ENCODE assay signal across 13 cellular contexts in genomic region chr9:19104528-19105282, GRCh38. TPM values are rescaled to one million over a fixed set of nuclear protein-coding genes. Genes with fewer than 3 reads are reported as not detected.
DNase-seq lines count a peak whose midpoint lies in the region; ATAC-seq and TF ChIP-seq lines count a peak whose summit lies in the region.
"Had no signal": no experiment of that assay in that cellular context is flagged by ENCODE, and none has a peak within 500 bp of the region (broad histone marks: within the 10 kb centered on the region; RNA-seq: fewer than 3 reads in every experiment).

No MANE protein-coding gene starts in this region.

- peak in 2 of 4 donors; percentile 4 to 20 for TF ChIP-seq EP300 in sigmoid colon (IDR thresholded peaks at IDR 0.05)

- peaks cover 30% of the 10 kb centered on the region for H3K79me2 ChIP-seq in PC-3 (ENCODE audit: low read length)

- no peak overlapping the region for H3K4me2 ChIP-seq in PC-3 (ENCODE audit: low read length)

- ATAC-seq in PC-3 (0 out of 2 replicates have a peak, but pooled peaks have one; percentile 6), GM19455 (IDR thresholded peaks at IDR 0.05; ENCODE audit: unreplicated experiment) (no peak)
- ATAC-seq: esophagus mucosa had no signal

- H3K27me3 ChIP-seq in HAP-1 (ENCODE audit: low read depth) (no peaks in the 10 kb centered on the region), PC-3 (ENCODE audit: low read length) (no peaks in the 10 kb centered on the region), sigmoid colon (no peaks in the 10 kb centered on the region)

- POLR2A ChIA-PET in PC-3 (lab: Charles Lee; ENCODE audit: unreplicated experiment), result no interaction called here

- no peaks in the 10 kb centered on the region for H3F3A ChIP-seq in PC-3 (ENCODE audit: low read length, unreplicated experiment)

- peak overlapping the region; percentile 26; the same call in 1 of the 2 replicates for H2AFZ ChIP-seq in PC-3 (ENCODE audit: low read length)

- TF ChIP-seq CTCF in PC-3 (conservative IDR thresholded peaks at IDR 0.05; ENCODE audit: low read depth, low read length) (no peak), sigmoid colon (IDR thresholded peaks at IDR 0.05) (no peak)

- in situ Hi-C loops in HAP-1 (cut with MboI; ENCODE audit: low sequenced_read_pairs), result no loop called here

- H3K4me3 ChIP-seq in HAP-1, result no peak overlapping the region
- H3K4me3 ChIP-seq in PC-3 (ENCODE audit: low read length), result no peak overlapping the region
- H3K4me3 ChIP-seq in sigmoid colon, result peak overlapping the region in 1 of 4 donors; percentile 0
- H3K4me3 ChIP-seq: thoracic aorta had no signal

- CTCF ChIA-PET in PC-3 (lab: Charles Lee), result no interaction called here

- no TSS peak for BruUV-seq in PC-3 (replicated peaks; lab: Mats Ljungman, UMichigan)

- WGBS in sigmoid colon, 2 donors, result 24 to 56% methylated on average over 13 of the region's 13 CpGs

- intact Hi-C loops in PC-3 (cut with micrococcal nuclease), result loop anchor here (5.0 to 10.0 kb wide), 2 partner anchors 68 to 130 kb away; partner anchors contain the start of gene DENND4C
- intact Hi-C loops in sigmoid colon (cut with DNase I), result loop anchor here (1.0 to 5.0 kb wide), 4 partner anchors 22 to 353 kb away; partner anchors contain the start of genes DENND4C and RPS6

- no peaks in the 10 kb centered on the region for H3K9me2 ChIP-seq in PC-3 (replicated peaks; ENCODE audit: low read length)

- H3K9ac ChIP-seq in PC-3 (ENCODE audit: low read length), result no peak overlapping the region

- H4K20me1 ChIP-seq in PC-3 (ENCODE audit: low read length), result peaks cover 7% of the 10 kb centered on the region; the same call in 1 of the 2 replicates

- H3K4me1 ChIP-seq in HAP-1 (peaks cover 34% of the 10 kb centered on the region), PC-3 (ENCODE audit: insufficient read depth, low read length) (peaks cover 7% of the 10 kb centered on the region; the same call in 1 of the 2 replicates), sigmoid colon (peaks cover 0 to 36% (median 27%) of the 10 kb centered on the region in 4 donors)

- H3K27ac ChIP-seq in PC-3 (ENCODE audit: low read length) (no peak overlapping the region), sigmoid colon (peak overlapping the region in 3 of 4 donors; percentile 70 to 89 (median 75))
- H3K27ac ChIP-seq: thoracic aorta had no signal

- H3K9me3 ChIP-seq in HAP-1 (no peaks in the 10 kb centered on the region), PC-3 (ENCODE audit: low read length) (no peaks in the 10 kb centered on the region), sigmoid colon (no peaks in the 10 kb centered on the region)
- H3K9me3 ChIP-seq: thoracic aorta had no signal

- DNase-seq in HAP-1 (ENCODE audit: low spot score in 2 of 2), result peak; percentile 79 to 98
- no peak for DNase-seq in PC-3
- DNase-seq in foreskin melanocyte, result peak; percentile 73
- DNase-seq in sigmoid colon, result no peak
- DNase-seq in stimulated activated CD8-positive, alpha-beta memory T cell treated with anti-CD3 and anti-CD28 coated beads, Interleukin-4, amount 100 ng/mL, for 48 hours, result no peak
- no peak for DNase-seq in kidney glomerular epithelial cell (lab: John Stamatoyannopoulos, UW)
- DNase-seq: activated effector memory CD4-positive, alpha-beta T cell treated with anti-CD3 and anti-CD28 coated beads, Interleukin-2, amount 50 U/mL, for 16 hours; central memory CD4-positive, alpha-beta T cell; DMS 273 treated with DMSO at 0.1 percent for 48 hours; T-helper 2 cell had no signal

- H3K36me3 ChIP-seq in HAP-1 (replicated peaks) (peaks cover 8% of the 10 kb centered on the region), PC-3 (ENCODE audit: low read depth, low read length) (no peaks in the 10 kb centered on the region), sigmoid colon (peaks cover 0 to 4% (median 0%) of the 10 kb centered on the region in 4 donors)
- H3K36me3 ChIP-seq: thoracic aorta had no signal

- TF ChIP-seq POLR2A in sigmoid colon (IDR thresholded peaks at IDR 0.05), result no peak

RNA-seq across cellular contexts. Expression of gene HAUS6, which starts 2.0 kb away (rescaled TPM):
- total RNA-seq in PC-3 (2014; rRNA removed) (12.3 and 14.4 TPM in 2 replicates), sigmoid colon (10 to 100 TPM in 1 of 4 donors, 1 to 10 TPM in 3; 6.9 to 12.5 (median 7.8) TPM)
- 1 to 10 TPM; 1.2 to 5.2 (median 2.5) TPM for polyA plus RNA-seq in sigmoid colon

RNA-seq across cellular contexts. Expression of gene PLIN2, which starts 22.6 kb away (rescaled TPM):
- total RNA-seq in PC-3 (2014; rRNA removed) (27.8 and 30.2 TPM in 2 replicates), sigmoid colon (100 to 1,000 TPM in 1 of 4 donors, 10 to 100 TPM in 3; 38.6 to 189 (median 54.4) TPM)
- 100 to 1,000 TPM in 1 of 3 donors, 10 to 100 TPM in 2; 68.4 to 161 (median 81.7) TPM for polyA plus RNA-seq in sigmoid colon

RNA-seq across cellular contexts. Expression of gene RRAGA, which starts 55.5 kb away (rescaled TPM):
- total RNA-seq in PC-3 (2014; rRNA removed), result 13.0 and 16.8 TPM in 2 replicates
- 10 to 100 TPM; 53.4 to 65.2 (median 59.9) TPM for total RNA-seq in sigmoid colon
- polyA plus RNA-seq in sigmoid colon, result 10 to 100 TPM; 55.9 to 79.8 (median 66.0) TPM

Comparison
In these comparisons a context has a peak if more than half of its experiments do, and no peak if none do; other contexts are left out.
1. DNase-seq: peak in HAP-1 (2 of 2) and foreskin melanocyte (single experiment); none in PC-3 (single experiment), sigmoid colon (single experiment), stimulated activated CD8-positive, alpha-beta memory T cell treated with anti-CD3 and anti-CD28 coated beads, Interleukin-4, amount 100 ng/mL, for 48 hours (single experiment) and kidney glomerular epithelial cell (single experiment).